In genomic region chr1:202416641-202417040, GRCh38 we compare ENCODE assay signal across 20 cellular contexts.
DNase-seq lines count a peak whose midpoint lies in the region; ATAC-seq and TF ChIP-seq lines count a peak whose summit lies in the region.
"Had no signal": no experiment of that assay in that cellular context is flagged by ENCODE, and none has a peak within 500 bp of the region (broad histone marks: within the 10 kb centered on the region; RNA-seq: fewer than 3 reads in every experiment).

No MANE protein-coding gene starts in this region.

- H3K9me3 ChIP-seq in uterus, result no peaks in the 10 kb centered on the region
- H3K9me3 ChIP-seq: adrenal gland, prostate gland, SJSA1 had no signal

- H3K27ac ChIP-seq in brain microvascular endothelial cell (no peak overlapping the region), substantia nigra (ENCODE audit: low read depth, low read length, poor library complexity, severe bottlenecking) (peak overlapping the region; percentile 81), uterus (no peak overlapping the region)
- H3K27ac ChIP-seq: adrenal gland, prostate gland, SJSA1 had no signal

- peak; percentile 7 for ATAC-seq in Right ventricle myocardium superior (ENCODE audit: poor library complexity)
- no peak for ATAC-seq in Right ventricle myocardium inferior
- no peak for ATAC-seq in GM21825 (IDR thresholded peaks at IDR 0.05; ENCODE audit: unreplicated experiment)
- ATAC-seq: Panc1 had no signal

- TF ChIP-seq CTCF in brain microvascular endothelial cell (IDR thresholded peaks at IDR 0.05; ENCODE audit: low read depth, low read length, missing control alignments), result no peak
- TF ChIP-seq CTCF in uterus (IDR thresholded peaks at IDR 0.05), result no peak

- H3K27me3 ChIP-seq in brain microvascular endothelial cell (replicated peaks) (no peaks in the 10 kb centered on the region), uterus (no peaks in the 10 kb centered on the region)
- H3K27me3 ChIP-seq: adrenal gland, SJSA1 had no signal

- H3K36me3 ChIP-seq in brain microvascular endothelial cell (replicated peaks) (no peaks in the 10 kb centered on the region), uterus (no peaks in the 10 kb centered on the region)
- H3K36me3 ChIP-seq: adrenal gland, prostate gland, SJSA1 had no signal

- no peaks in the 10 kb centered on the region for H3K4me1 ChIP-seq in uterus
- H3K4me1 ChIP-seq: prostate gland, SJSA1 had no signal

- in situ Hi-C loops in brain microvascular endothelial cell (cut with HindIII; ENCODE audit: low pct_ligation_motif_present, low sequenced_read_pairs), result no loop called here

- H3K4me3 ChIP-seq in brain microvascular endothelial cell (ENCODE audit: low read depth, low read length), result no peak overlapping the region
- no peak overlapping the region for H3K4me3 ChIP-seq in uterus
- H3K4me3 ChIP-seq: adrenal gland, prostate gland, SJSA1 had no signal

- TF ChIP-seq POLR2A in uterus (IDR thresholded peaks at IDR 0.05), result no peak

- intact Hi-C loops in Right ventricle myocardium superior (cut with DNase I) (no loop called here), Right ventricle myocardium inferior (cut with DNase I) (no loop called here), uterus (cut with DNase I; ENCODE audit: low total_unique reads) (no loop called here)

- DNase-seq in Right ventricle myocardium superior (no peak), Right ventricle myocardium inferior (ENCODE audit: missing footprints) (no peak), brain microvascular endothelial cell (peak; percentile 31), iris pigment epithelial cell (ENCODE audit: low read depth) (peak; percentile 36), substantia nigra (lab: John Stamatoyannopoulos, UW) (peak in 7 of 49 donors; percentile 10 to 49 (median 18)), uterus (no peak), NCI-H2171 (lab: John Stamatoyannopoulos, UW) (no peak)
- DNase-seq: activated CD4-positive, alpha-beta T cell treated with anti-CD3 and anti-CD28 coated beads for 48 hours; activated naive CD4-positive, alpha-beta T cell; activated T-cell treated with anti-CD3 and anti-CD28 coated beads, Interleukin-2, amount 50 U/mL, for 48 hours; adrenal gland; DMS53; immature natural killer cell; KBM-7; NCI-H146; NCI-H510A had no signal

Comparison
In these comparisons a context has a peak if more than half of its experiments do, and no peak if none do; other contexts are left out.
1. DNase-seq: peak in brain microvascular endothelial cell (single experiment) and iris pigment epithelial cell (single experiment); none in Right ventricle myocardium superior (single experiment), Right ventricle myocardium inferior (single experiment), uterus (0 of 2) and NCI-H2171 (single experiment).